Comparison of ENCODE assay signal across 20 cellular contexts in the genomic region with DNA sequence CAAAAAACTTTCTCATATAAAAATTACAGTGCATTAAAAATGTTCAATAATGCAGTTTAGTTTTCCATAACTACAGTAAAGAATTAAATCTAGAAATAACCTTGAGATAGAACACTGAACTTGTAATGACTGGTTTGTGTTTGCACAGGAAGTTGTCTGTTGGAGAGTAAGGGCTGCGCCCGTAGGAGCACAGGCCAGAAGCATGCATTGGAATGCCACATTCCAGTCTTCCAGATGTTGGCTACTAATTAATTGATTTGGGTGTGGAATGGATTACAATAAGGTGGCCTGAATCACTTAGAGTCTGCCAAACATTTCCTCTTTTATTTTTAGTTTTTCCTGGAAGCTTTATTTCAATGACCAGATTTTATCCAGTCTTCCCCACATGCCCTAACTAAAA.
"Had no signal": no experiment of that assay in that cellular context is flagged by ENCODE, and none has a peak within 500 bp of the region (broad histone marks: within the 10 kb centered on the region; RNA-seq: fewer than 3 reads in every experiment).

No MANE protein-coding gene starts in this region.

- H3K4me3 Mint-ChIP-seq: activated CD4-positive, alpha-beta T cell treated with anti-CD3 and anti-CD28 coated beads, Interleukin-2, amount 10 ng/mL, durations not matched to agents 24 days and 14 days; activated CD8-positive, alpha-beta T cell treated with anti-CD3 and anti-CD28 coated beads for 36 hours; activated naive CD4-positive, alpha-beta T cell treated with anti-CD3 and anti-CD28 coated beads for 36 hours; activated T-cell treated with anti-CD3 and anti-CD28 coated beads, Interleukin-2, amount 50 U/mL, for 24 hours; brain; neural crest cell; T-helper 2 cell treated with Interferon-gamma antibody and Interleukin-4, amounts not matched to agents 5 μg/mL and 100 μg/mL, for 36 hours had no signal

- DNase-seq: activated CD4-positive, alpha-beta T cell treated with anti-CD3 and anti-CD28 coated beads, Interleukin-2, amount 10 ng/mL, durations not matched to agents 24 days and 14 days; activated CD4-positive, CD25-positive, alpha-beta regulatory T cell; activated CD8-positive, alpha-beta T cell treated with anti-CD3 and anti-CD28 coated beads for 36 hours; activated naive CD4-positive, alpha-beta T cell treated with anti-CD3 and anti-CD28 coated beads for 36 hours; activated T-cell treated with anti-CD3 and anti-CD28 coated beads, Interleukin-2, amount 50 U/mL, for 24 hours; anterior cingulate cortex; central memory CD4-positive, alpha-beta T cell; heart right ventricle; right cardiac atrium; stimulated activated CD4-positive, alpha-beta T cell treated with anti-CD3 and anti-CD28 coated beads, Interleukin-15, amount 100 ng/mL, for 24 hours; stimulated activated CD4-positive, alpha-beta T cell treated with anti-CD3 and anti-CD28 coated beads, Interleukin-2, amount 100 ng/mL, for 48 hours; upper lobe of left lung had no signal

- ATAC-seq: activated CD8-positive, alpha-beta T cell treated with anti-CD3 and anti-CD28 coated beads for 36 hours; esophagus mucosa; heart right ventricle; left lobe of liver; right cardiac atrium had no signal

- H3K36me3 ChIP-seq: heart right ventricle, prostate gland, thoracic aorta, upper lobe of left lung had no signal

- H3K27me3 ChIP-seq: heart right ventricle, upper lobe of left lung had no signal

- H3K9me3 Mint-ChIP-seq: activated CD4-positive, alpha-beta T cell treated with anti-CD3 and anti-CD28 coated beads, Interleukin-2, amount 10 ng/mL, durations not matched to agents 24 days and 14 days; neural crest cell; T-helper 2 cell treated with Interferon-gamma antibody and Interleukin-4, amounts not matched to agents 5 μg/mL and 100 μg/mL, for 36 hours had no signal

- H3K4me1 Mint-ChIP-seq: activated CD4-positive, alpha-beta T cell treated with anti-CD3 and anti-CD28 coated beads, Interleukin-2, amount 10 ng/mL, durations not matched to agents 24 days and 14 days had no signal

- H3K27ac Mint-ChIP-seq: activated CD4-positive, alpha-beta T cell treated with anti-CD3 and anti-CD28 coated beads, Interleukin-2, amount 10 ng/mL, durations not matched to agents 24 days and 14 days; activated CD8-positive, alpha-beta T cell treated with anti-CD3 and anti-CD28 coated beads for 36 hours; activated naive CD4-positive, alpha-beta T cell treated with anti-CD3 and anti-CD28 coated beads for 36 hours; activated T-cell treated with anti-CD3 and anti-CD28 coated beads, Interleukin-2, amount 50 U/mL, for 24 hours; brain; T-helper 2 cell treated with Interferon-gamma antibody and Interleukin-4, amounts not matched to agents 5 μg/mL and 100 μg/mL, for 36 hours had no signal

- H3K9me3 ChIP-seq: prostate gland, thoracic aorta, upper lobe of left lung had no signal

- H3K4me3 ChIP-seq: heart right ventricle, prostate gland, skin epidermis, thoracic aorta, upper lobe of left lung had no signal

- H3K27me3 Mint-ChIP-seq: activated CD4-positive, alpha-beta T cell treated with anti-CD3 and anti-CD28 coated beads, Interleukin-2, amount 10 ng/mL, durations not matched to agents 24 days and 14 days; activated CD8-positive, alpha-beta T cell treated with anti-CD3 and anti-CD28 coated beads for 36 hours; activated T-cell treated with anti-CD3 and anti-CD28 coated beads, Interleukin-2, amount 50 U/mL, for 24 hours; brain had no signal

- H3K27ac ChIP-seq: heart right ventricle, prostate gland, skin epidermis, thoracic aorta, upper lobe of left lung had no signal

- H3K4me1 ChIP-seq: heart right ventricle, prostate gland, upper lobe of left lung had no signal

- H3K36me3 Mint-ChIP-seq: brain had no signal
